In the genomic region with DNA sequence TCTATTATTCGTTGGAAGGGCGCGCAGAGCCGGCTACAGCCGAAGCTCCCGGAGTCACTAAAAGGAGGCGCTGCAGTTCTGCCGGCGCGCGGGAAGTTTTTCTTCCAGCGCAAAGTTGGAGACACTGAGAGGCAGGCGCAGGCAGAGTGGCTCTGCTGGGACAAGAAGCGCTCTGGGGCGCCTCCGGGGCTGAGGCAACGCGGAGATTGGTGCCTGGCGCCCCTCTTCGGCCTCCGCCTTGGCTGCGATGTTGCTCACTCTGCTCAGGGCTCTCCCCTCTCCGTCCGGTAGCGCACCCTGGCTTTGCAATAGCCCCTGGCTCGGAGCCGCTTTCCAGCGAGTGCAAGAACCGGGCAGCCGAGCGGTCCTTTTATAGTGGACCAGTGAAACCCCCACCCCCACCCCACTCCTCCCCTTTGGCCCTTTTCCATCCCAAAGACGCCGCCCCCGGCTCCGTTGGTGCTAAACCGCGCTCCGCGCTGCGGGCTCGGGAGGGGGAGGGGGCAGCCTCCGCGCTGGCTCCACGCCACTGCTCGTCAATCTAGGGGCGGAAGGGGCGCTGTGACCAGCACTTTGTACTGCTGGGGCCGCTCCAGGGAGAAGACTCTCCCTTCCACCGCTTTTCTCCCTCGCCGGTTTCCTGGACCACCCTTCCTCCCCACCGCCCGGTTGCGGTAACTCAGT, we compare ENCODE assay signal across 9 cellular contexts. TPM values are rescaled to one million over a fixed set of nuclear protein-coding genes. Genes with fewer than 3 reads are reported as not detected.
DNase-seq lines count a peak whose midpoint lies in the region; ATAC-seq, FAIRE-seq and TF ChIP-seq lines count a peak whose summit lies in the region.
"Had no signal": no experiment of that assay in that cellular context is flagged by ENCODE, and none has a peak within 500 bp of the region (broad histone marks: within the 10 kb centered on the region; RNA-seq: fewer than 3 reads in every experiment).

A gene (minus strand): TSS at position 344 of the 684 bp plus-strand sequence. CDS start 455 bp downstream, outside the sequence.

- H3K27me3 Mint-ChIP-seq in glutamatergic neuron (ENCODE audit: unreplicated experiment), result peaks cover 19% of the 10 kb centered on the region

- TF ChIP-seq CTCF in glutamatergic neuron (IDR thresholded peaks at IDR 0.05; ENCODE audit: partially characterized antibody, unreplicated experiment) (no peak), neural cell (IDR thresholded peaks at IDR 0.05; ENCODE audit: poor library complexity, severe bottlenecking) (no peak)

- H3K4me3 Mint-ChIP-seq in glutamatergic neuron (ENCODE audit: unreplicated experiment), result peak within 1 kb of the TSS; percentile 92

- no peak for ATAC-seq in GM18505 (IDR thresholded peaks at IDR 0.05; ENCODE audit: unreplicated experiment)

- FAIRE-seq in urothelium cell line (lab: Jason Lieb, UNC), result no peak
- FAIRE-seq: TTC549 had no signal

- TF ChIP-seq RAD21 in neural cell (conservative IDR thresholded peaks at IDR 0.05), result no peak

- no peak for TF ChIP-seq EP300 in neural cell (conservative IDR thresholded peaks at IDR 0.05; ENCODE audit: poor library complexity, severe bottlenecking)

- peaks cover 21% of the 10 kb centered on the region for H3K4me1 ChIP-seq in adipocyte (ENCODE audit: control insufficient read depth, insufficient read depth, low read length)

- DNase-seq in EL (peak; percentile 94), NCI-H1694 (lab: John Stamatoyannopoulos, UW) (peak; percentile 58), adipocyte (ENCODE audit: low read depth) (peak; percentile 96), glutamatergic neuron (peak; percentile 83), NCI-H2196 treated with DMSO at 0.1 percent for 48 hours (lab: John Stamatoyannopoulos, UW; ENCODE audit: unreplicated experiment) (no peak), urothelium cell line (ENCODE audit: low spot score) (no peak)

- H2AFZ ChIP-seq in neural cell (ENCODE audit: low read depth, low read length), result peak within 1 kb of the TSS; percentile 35

- H3K27ac Mint-ChIP-seq in glutamatergic neuron (ENCODE audit: unreplicated experiment), result peak within 1 kb of the TSS; percentile 59

- H3F3A ChIP-seq in neural cell (ENCODE audit: insufficient read depth, low read length, poor library complexity, severe bottlenecking), result no peaks in the 10 kb centered on the region

- H3K9me3 ChIP-seq in adipocyte (ENCODE audit: control insufficient read depth, low read length) (no peaks in the 10 kb centered on the region), neural cell (ENCODE audit: low read length) (no peaks in the 10 kb centered on the region)

- no peaks in the 10 kb centered on the region for H3K9me2 ChIP-seq in neural cell (ENCODE audit: insufficient read depth, low read length)

- peak within 1 kb of the TSS; percentile 96 for H3K9ac ChIP-seq in adipocyte (ENCODE audit: low read length)
- H3K9ac ChIP-seq in neural cell (ENCODE audit: low read length), result peak within 1 kb of the TSS; percentile 49

- H3K4me1 Mint-ChIP-seq in glutamatergic neuron (ENCODE audit: low read depth, unreplicated experiment), result peaks cover 3% of the 10 kb centered on the region

- peak within 1 kb of the TSS; percentile 83 for H3K4me2 ChIP-seq in neural cell (ENCODE audit: low read length)

- H3K36me3 Mint-ChIP-seq in glutamatergic neuron (ENCODE audit: unreplicated experiment), result no peaks in the 10 kb centered on the region

- peaks cover 23% of the 10 kb centered on the region for H3K36me3 ChIP-seq in adipocyte (ENCODE audit: control insufficient read depth, insufficient read depth, low read length, severe bottlenecking)
- no peaks in the 10 kb centered on the region for H3K36me3 ChIP-seq in neural cell (ENCODE audit: insufficient read depth, low read length)

- H3K27ac ChIP-seq in neural cell (ENCODE audit: low read length), result no peak within 1 kb of the TSS

- peaks cover 6% of the 10 kb centered on the region for H3K9me3 Mint-ChIP-seq in glutamatergic neuron (ENCODE audit: unreplicated experiment)

- no peak for TF ChIP-seq POLR2A in GM18505 (IDR thresholded peaks at IDR 0.05; ENCODE audit: borderline replicate concordance, extremely low read depth, insufficient read depth, insufficient read length)

- H4K20me1 ChIP-seq in neural cell (ENCODE audit: insufficient read depth), result no peaks in the 10 kb centered on the region

- H3K79me2 ChIP-seq in neural cell (replicated peaks; ENCODE audit: insufficient read depth, low read length), result no peaks in the 10 kb centered on the region

- H3K4me3 ChIP-seq in adipocyte (ENCODE audit: low read length) (peak within 1 kb of the TSS; percentile 95), neural cell (ENCODE audit: low read length) (peak within 1 kb of the TSS; percentile 90)

- H3K27me3 ChIP-seq in adipocyte (replicated peaks; ENCODE audit: control insufficient read depth, insufficient read depth, low read length), result no peaks in the 10 kb centered on the region
- peaks cover 46% of the 10 kb centered on the region for H3K27me3 ChIP-seq in neural cell (ENCODE audit: insufficient read depth, low read depth, low read length)

TF ChIP-seq in neural cell, 6 proteins besides CTCF, POLR2A, EP300 and RAD21:
- TF ChIP-seq POLR2AphosphoS5 (IDR thresholded peaks at IDR 0.05), result no peak
- no peak for TF ChIP-seq SMC3 (conservative IDR thresholded peaks at IDR 0.05; ENCODE audit: poor library complexity)
- TF ChIP-seq MXI1 (conservative IDR thresholded peaks at IDR 0.05; ENCODE audit: poor library complexity, severe bottlenecking), result no peak

RNA-seq across cellular contexts. Expression of the gene that starts here (rescaled TPM):
- 1.1 TPM for total RNA-seq in glutamatergic neuron (ENCODE audit: unreplicated experiment)
- 0.84 and 2.7 TPM in 2 replicates for polyA plus RNA-seq in neural cell
- 1.3 and 1.5 TPM in 2 replicates for polyA minus RNA-seq in neural cell

Comparison
In these comparisons a context has a peak if more than half of its experiments do, and no peak if none do; other contexts are left out.
1. DNase-seq: peak in EL (single experiment), NCI-H1694 (single experiment), adipocyte (single experiment) and glutamatergic neuron (single experiment); none in NCI-H2196 treated with DMSO at 0.1 percent for 48 hours (single experiment) and urothelium cell line (single experiment).